Comparison of ENCODE assay signal across 2 cellular contexts in the genomic region with DNA sequence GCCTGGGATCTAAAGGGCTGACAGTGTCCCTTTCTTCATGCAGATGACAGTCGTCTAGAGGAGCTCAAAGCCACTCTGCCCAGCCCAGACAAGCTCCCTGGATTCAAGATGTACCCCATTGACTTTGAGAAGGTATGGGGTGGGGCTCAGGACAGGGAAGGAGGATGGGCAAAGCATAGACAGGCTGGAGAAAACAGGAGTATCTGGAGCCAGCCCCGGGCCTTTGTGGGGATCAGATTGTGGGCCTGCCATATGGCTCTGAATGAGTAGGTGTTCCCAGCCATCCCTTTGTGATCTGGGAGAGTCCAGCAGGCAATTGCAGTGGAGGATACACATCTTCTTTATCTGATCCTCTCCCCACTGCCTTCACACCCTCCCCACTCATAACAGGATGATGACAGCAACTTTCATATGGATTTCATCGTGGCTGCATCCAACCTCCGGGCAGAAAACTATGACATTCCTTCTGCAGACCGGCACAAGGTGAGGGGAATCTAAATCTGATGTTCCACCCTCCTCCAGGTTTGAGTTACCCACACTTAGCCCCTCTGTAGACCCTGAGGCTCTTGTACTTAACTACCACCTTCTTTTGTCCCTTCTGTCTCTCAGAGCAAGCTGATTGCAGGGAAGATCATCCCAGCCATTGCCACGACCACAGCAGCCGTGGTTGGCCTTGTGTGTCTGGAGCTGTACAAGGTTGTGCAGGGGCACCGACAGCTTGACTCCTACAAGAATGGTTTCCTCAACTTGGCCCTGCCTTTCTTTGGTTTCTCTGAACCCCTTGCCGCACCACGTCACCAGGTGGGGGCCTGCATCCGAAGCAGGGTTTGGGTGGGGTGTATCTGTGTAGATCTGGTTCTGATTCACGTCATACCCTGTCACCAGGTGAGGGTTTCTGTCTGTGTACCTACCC.
TF ChIP-seq lines count a peak whose summit lies in the region.

No MANE protein-coding gene starts in this region.

TF ChIP-seq in SK-N-SH, 30 proteins besides CTCF, POLR2A, EP300 and RAD21 (continued from another document):
- TF ChIP-seq GABPA (IDR thresholded peaks at IDR 0.05; ENCODE audit: low read depth): no peak

TF ChIP-seq in SK-N-SH treated with all-trans-retinoic acid at 6 μM for 48 hours, 23 proteins besides CTCF, POLR2A, EP300 and RAD21:
- TF ChIP-seq, protein P1, sequence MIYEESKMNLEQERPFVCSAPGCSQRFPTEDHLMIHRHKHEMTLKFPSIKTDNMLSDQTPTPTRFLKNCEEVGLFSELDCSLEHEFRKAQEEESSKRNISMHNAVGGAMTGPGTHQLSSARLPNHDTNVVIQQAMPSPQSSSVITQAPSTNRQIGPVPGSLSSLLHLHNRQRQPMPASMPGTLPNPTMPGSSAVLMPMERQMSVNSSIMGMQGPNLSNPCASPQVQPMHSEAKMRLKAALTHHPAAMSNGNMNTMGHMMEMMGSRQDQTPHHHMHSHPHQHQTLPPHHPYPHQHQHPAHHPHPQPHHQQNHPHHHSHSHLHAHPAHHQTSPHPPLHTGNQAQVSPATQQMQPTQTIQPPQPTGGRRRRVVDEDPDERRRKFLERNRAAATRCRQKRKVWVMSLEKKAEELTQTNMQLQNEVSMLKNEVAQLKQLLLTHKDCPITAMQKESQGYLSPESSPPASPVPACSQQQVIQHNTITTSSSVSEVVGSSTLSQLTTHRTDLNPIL (CRISPR knock-in tag; IDR thresholded peaks at IDR 0.05; ENCODE audit: low read depth): no peak
- no peak for TF ChIP-seq PPARA (CRISPR knock-in tag; IDR thresholded peaks at IDR 0.05; ENCODE audit: borderline replicate concordance)
